In genomic region chr4:10128761-10129160, GRCh38 we compare ENCODE assay signal across 33 cellular contexts.
"Had no signal": no experiment of that assay in that cellular context is flagged by ENCODE, and none has a peak within 500 bp of the region (broad histone marks: within the 10 kb centered on the region; RNA-seq: fewer than 3 reads in every experiment).

No MANE protein-coding gene starts in this region.

- H3K36me3 Mint-ChIP-seq: naive B cell had no signal

- H3K9me3 Mint-ChIP-seq: activated CD8-positive, alpha-beta T cell treated with anti-CD3 and anti-CD28 coated beads for 36 hours; activated T-cell treated with anti-CD3 and anti-CD28 coated beads, Interleukin-2, amount 50 U/mL, for 4 hours; activated T-helper 17 cell treated with anti-CD3 and anti-CD28 coated beads, Interleukin-2, amount 50 U/mL, for 72 hours; naive B cell; T-helper 1 cell treated with Interleukin-12 subunit alpha and Interleukin-12 subunit beta and Interleukin-4 antibody, amounts not matched to agents 30 μg/mL and 1 μg/mL, for 36 hours had no signal

- H3K4me3 ChIP-seq: esophagus squamous epithelium, heart right ventricle, left ventricle myocardium inferior, lung, mucosa of descending colon, ovary, prostate gland, skin epidermis, transverse colon had no signal

- H3K36me3 ChIP-seq: esophagus squamous epithelium, heart right ventricle, left ventricle myocardium inferior, neutrophil, ovary, prostate gland, transverse colon had no signal

- H3K9me3 ChIP-seq: esophagus squamous epithelium, heart right ventricle, left ventricle myocardium inferior, mucosa of descending colon, neutrophil, ovary, prostate gland, transverse colon had no signal

- H3K4me3 Mint-ChIP-seq: activated CD8-positive, alpha-beta T cell treated with anti-CD3 and anti-CD28 coated beads for 36 hours; activated T-cell treated with anti-CD3 and anti-CD28 coated beads, Interleukin-2, amount 50 U/mL, for 4 hours; activated T-helper 17 cell treated with anti-CD3 and anti-CD28 coated beads, Interleukin-2, amount 50 U/mL, for 72 hours; naive B cell; nephron progenitor cell; T-helper 1 cell treated with Interleukin-12 subunit alpha and Interleukin-12 subunit beta and Interleukin-4 antibody, amounts not matched to agents 30 μg/mL and 1 μg/mL, for 36 hours had no signal

- FAIRE-seq: colon, islet of Langerhans, TTC549 had no signal

- H3K27me3 ChIP-seq: esophagus squamous epithelium, heart right ventricle, neutrophil, ovary, transverse colon had no signal

- H3K27me3 Mint-ChIP-seq: activated CD8-positive, alpha-beta T cell treated with anti-CD3 and anti-CD28 coated beads for 36 hours; activated T-helper 17 cell treated with anti-CD3 and anti-CD28 coated beads, Interleukin-2, amount 50 U/mL, for 72 hours had no signal

- H3K27ac Mint-ChIP-seq: activated CD8-positive, alpha-beta T cell treated with anti-CD3 and anti-CD28 coated beads for 36 hours; activated T-helper 17 cell treated with anti-CD3 and anti-CD28 coated beads, Interleukin-2, amount 50 U/mL, for 72 hours; nephron progenitor cell; T-helper 1 cell treated with Interleukin-12 subunit alpha and Interleukin-12 subunit beta and Interleukin-4 antibody, amounts not matched to agents 30 μg/mL and 1 μg/mL, for 36 hours had no signal

- H3K4me1 ChIP-seq: prostate gland had no signal

- H3K4me1 Mint-ChIP-seq: activated T-helper 17 cell treated with anti-CD3 and anti-CD28 coated beads, Interleukin-2, amount 50 U/mL, for 72 hours had no signal

- H3K27ac ChIP-seq: epithelial cell of prostate, esophagus squamous epithelium, heart right ventricle, left ventricle myocardium inferior, neutrophil, ovary, prostate gland, skin epidermis, transverse colon, VCaP had no signal

- DNase-seq: activated CD4-positive, alpha-beta T cell treated with anti-CD3 and anti-CD28 coated beads, Interleukin-2, amount 50 U/mL, for 1 hour; activated CD4-positive, CD25-positive, alpha-beta regulatory T cell treated with anti-CD3 and anti-CD28 coated beads, Interleukin-2, amount 50 U/mL, for 72 hours; activated CD8-positive, alpha-beta T cell treated with anti-CD3 and anti-CD28 coated beads for 36 hours; activated gamma-delta T cell treated with Interleukin-2 at 50 U/mL for 16 hours; activated naive CD4-positive, alpha-beta T cell treated with anti-CD3 and anti-CD28 coated beads, Interleukin-2, amount 50 U/mL, for 16 hours; activated T-cell treated with anti-CD3 and anti-CD28 coated beads, Interleukin-2, amount 50 U/mL, for 4 hours; dermis blood vessel endothelial cell; effector CD4-positive, alpha-beta T cell; esophagus squamous epithelium; foreskin melanocyte; heart right ventricle; left ventricle myocardium inferior; mucosa of descending colon; naive B cell; nephron progenitor cell; ovary; retina; stimulated activated CD4-positive, alpha-beta T cell treated with anti-CD3 and anti-CD28 coated beads, Interleukin-12 subunit alpha, Interleukin-12 subunit beta, amount 100 ng/mL, for 4 hours; stimulated activated CD4-positive, alpha-beta T cell treated with anti-CD3 and anti-CD28 coated beads, Interleukin-4, amount 100 ng/mL, for 1 hour; SW 1271; T-helper 9 cell; transverse colon had no signal

- ATAC-seq: activated CD8-positive, alpha-beta T cell treated with anti-CD3 and anti-CD28 coated beads for 36 hours; activated T-cell treated with anti-CD3 and anti-CD28 coated beads, Interleukin-2, amount 50 U/mL, for 4 hours; activated T-helper 17 cell treated with anti-CD3 and anti-CD28 coated beads, Interleukin-2, amount 50 U/mL, for 72 hours; mucosa of descending colon had no signal
